ENCODE assay signal across 1 cellular context in the genomic region with DNA sequence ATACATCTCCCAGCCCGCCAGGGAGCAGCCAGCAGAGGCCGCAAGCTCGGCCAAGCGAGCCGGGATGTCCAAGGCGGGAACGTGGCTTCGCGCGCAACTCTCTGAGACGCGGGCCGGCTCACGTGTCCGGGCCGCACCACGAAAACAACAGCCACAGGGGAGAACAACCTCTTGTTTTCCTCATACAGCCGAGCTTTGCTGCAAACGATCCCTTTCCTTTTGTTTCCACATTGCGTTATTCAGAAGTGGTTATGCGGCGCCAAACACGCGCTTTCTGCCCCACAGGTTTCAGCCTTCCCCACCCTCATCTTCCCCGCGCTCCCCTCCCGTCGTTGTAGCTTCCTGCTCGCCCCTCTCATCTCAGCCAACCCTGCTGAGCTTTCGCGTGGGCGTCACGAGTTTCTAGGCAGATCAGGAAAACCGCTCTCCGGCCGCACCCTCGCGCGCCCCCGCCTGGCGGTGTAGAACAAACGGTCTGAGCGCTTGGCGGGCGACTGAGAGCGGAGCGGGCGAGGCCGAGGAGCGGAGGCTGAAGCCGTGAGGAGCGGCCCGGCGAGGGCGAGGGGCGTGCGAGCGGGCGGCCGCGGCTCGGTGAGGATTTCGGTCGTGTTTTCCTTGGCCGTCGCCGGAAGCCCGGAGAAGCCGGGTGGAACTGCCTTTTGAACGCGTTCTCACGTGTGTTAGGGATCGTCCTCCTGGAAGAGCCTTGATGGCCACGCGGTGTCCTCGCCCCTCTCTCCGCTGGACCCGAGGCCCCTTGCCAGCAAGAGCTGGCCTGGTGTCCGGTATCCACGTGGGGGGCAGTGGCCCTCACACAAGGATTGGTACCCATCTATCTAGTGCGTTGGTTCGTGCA.
TF ChIP-seq lines count a peak whose summit lies in the region.

No MANE protein-coding gene starts in this region.

TF ChIP-seq in Ishikawa, 13 proteins besides CTCF, POLR2A, EP300 and RAD21 (continued from another document):
- TF ChIP-seq, protein P1, sequence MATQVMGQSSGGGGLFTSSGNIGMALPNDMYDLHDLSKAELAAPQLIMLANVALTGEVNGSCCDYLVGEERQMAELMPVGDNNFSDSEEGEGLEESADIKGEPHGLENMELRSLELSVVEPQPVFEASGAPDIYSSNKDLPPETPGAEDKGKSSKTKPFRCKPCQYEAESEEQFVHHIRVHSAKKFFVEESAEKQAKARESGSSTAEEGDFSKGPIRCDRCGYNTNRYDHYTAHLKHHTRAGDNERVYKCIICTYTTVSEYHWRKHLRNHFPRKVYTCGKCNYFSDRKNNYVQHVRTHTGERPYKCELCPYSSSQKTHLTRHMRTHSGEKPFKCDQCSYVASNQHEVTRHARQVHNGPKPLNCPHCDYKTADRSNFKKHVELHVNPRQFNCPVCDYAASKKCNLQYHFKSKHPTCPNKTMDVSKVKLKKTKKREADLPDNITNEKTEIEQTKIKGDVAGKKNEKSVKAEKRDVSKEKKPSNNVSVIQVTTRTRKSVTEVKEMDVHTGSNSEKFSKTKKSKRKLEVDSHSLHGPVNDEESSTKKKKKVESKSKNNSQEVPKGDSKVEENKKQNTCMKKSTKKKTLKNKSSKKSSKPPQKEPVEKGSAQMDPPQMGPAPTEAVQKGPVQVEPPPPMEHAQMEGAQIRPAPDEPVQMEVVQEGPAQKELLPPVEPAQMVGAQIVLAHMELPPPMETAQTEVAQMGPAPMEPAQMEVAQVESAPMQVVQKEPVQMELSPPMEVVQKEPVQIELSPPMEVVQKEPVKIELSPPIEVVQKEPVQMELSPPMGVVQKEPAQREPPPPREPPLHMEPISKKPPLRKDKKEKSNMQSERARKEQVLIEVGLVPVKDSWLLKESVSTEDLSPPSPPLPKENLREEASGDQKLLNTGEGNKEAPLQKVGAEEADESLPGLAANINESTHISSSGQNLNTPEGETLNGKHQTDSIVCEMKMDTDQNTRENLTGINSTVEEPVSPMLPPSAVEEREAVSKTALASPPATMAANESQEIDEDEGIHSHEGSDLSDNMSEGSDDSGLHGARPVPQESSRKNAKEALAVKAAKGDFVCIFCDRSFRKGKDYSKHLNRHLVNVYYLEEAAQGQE (IDR thresholded peaks at IDR 0.05; ENCODE audit: low read depth) = no peak
- no peak for TF ChIP-seq NFIC (IDR thresholded peaks at IDR 0.05)
